ENCODE assay signal across 1 cellular context in genomic region chr17:39668141-39668924, GRCh38.
TF ChIP-seq lines count a peak whose summit lies in the region.

A gene with protein sequence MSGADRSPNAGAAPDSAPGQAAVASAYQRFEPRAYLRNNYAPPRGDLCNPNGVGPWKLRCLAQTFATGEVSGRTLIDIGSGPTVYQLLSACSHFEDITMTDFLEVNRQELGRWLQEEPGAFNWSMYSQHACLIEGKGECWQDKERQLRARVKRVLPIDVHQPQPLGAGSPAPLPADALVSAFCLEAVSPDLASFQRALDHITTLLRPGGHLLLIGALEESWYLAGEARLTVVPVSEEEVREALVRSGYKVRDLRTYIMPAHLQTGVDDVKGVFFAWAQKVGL (plus strand): TSS chr17:39668453. CDS start chr17:39668476, 23 bp downstream.

TF ChIP-seq in K562, 482 proteins besides CTCF, POLR2A, EP300 and RAD21 (continued from another document and continues in another):
- TF ChIP-seq DDX20 (tag; IDR thresholded peaks at IDR 0.05; ENCODE audit: low read depth) (no peak), ZNF212 (CRISPR knock-in tag; IDR thresholded peaks at IDR 0.05) (no peak), ZNF121 (CRISPR knock-in tag; conservative IDR thresholded peaks at IDR 0.05) (no peak), ZNF778 (CRISPR knock-in tag; IDR thresholded peaks at IDR 0.05) (no peak), FOS (IDR thresholded peaks at IDR 0.05; ENCODE audit: extremely low read depth, insufficient read length) (no peak), ZNF707 (CRISPR knock-in tag; conservative IDR thresholded peaks at IDR 0.05) (no peak), IFI16 (CRISPR knock-in tag; IDR thresholded peaks at IDR 0.05) (no peak), SMAD4 (CRISPR knock-in tag; conservative IDR thresholded peaks at IDR 0.05) (peak; percentile 88; the same call in 1 of the 2 replicates), ZC3H11A (IDR thresholded peaks at IDR 0.05; ENCODE audit: low read depth, low read length) (no peak), ATF1 (CRISPR knock-in tag; IDR thresholded peaks at IDR 0.05) (peak; percentile 52), ATF1 (tag; IDR thresholded peaks at IDR 0.05) (peak; percentile 73), MLLT1 (IDR thresholded peaks at IDR 0.05) (peak; percentile 65 to 71; a peak in 3 of 4 replicates), SP2 (IDR thresholded peaks at IDR 0.05; ENCODE audit: extremely low read depth, low read depth, low read length, poor library complexity, severe bottlenecking) (no peak), ZNF133 (CRISPR knock-in tag; IDR thresholded peaks at IDR 0.05) (no peak), ZNF347 (CRISPR knock-in tag; IDR thresholded peaks at IDR 0.05; ENCODE audit: low read depth) (no peak), CGGBP1 (CRISPR knock-in tag; IDR thresholded peaks at IDR 0.05) (no peak), TEAD2 (tag; IDR thresholded peaks at IDR 0.05) (no peak), EP400 (IDR thresholded peaks at IDR 0.05) (no peak), CREB3L1 (IDR thresholded peaks at IDR 0.05; ENCODE audit: borderline replicate concordance, low read depth) (peak; percentile 76), STAT5B (CRISPR knock-in tag; IDR thresholded peaks at IDR 0.05) (no peak), PTTG1 (tag; IDR thresholded peaks at IDR 0.05; ENCODE audit: low read depth) (no peak), CTBP1 (IDR thresholded peaks at IDR 0.05; ENCODE audit: borderline replicate concordance) (peak; percentile 96), MAFG (tag; conservative IDR thresholded peaks at IDR 0.05) (no peak), SPI1 (IDR thresholded peaks at IDR 0.05; ENCODE audit: borderline replicate concordance, low read depth, low read length) (no peak), ESRRA (IDR thresholded peaks at IDR 0.05; ENCODE audit: borderline replicate concordance, low read depth) (0 out of 2 replicates have a peak, but pooled peaks have one; percentile 44), MAZ (CRISPR knock-in tag; conservative IDR thresholded peaks at IDR 0.05 in 1 of 2, IDR thresholded peaks at IDR 0.05 in 1 of 2) (peak; percentile 81 to 85), XRCC5 (IDR thresholded peaks at IDR 0.05; ENCODE audit: low read depth, low read length) (peak; percentile 83), BMI1 (IDR thresholded peaks at IDR 0.05; ENCODE audit: low read length) (no peak), ATF7 (IDR thresholded peaks at IDR 0.05) (peak; percentile 73), STAT6 (CRISPR knock-in tag; IDR thresholded peaks at IDR 0.05) (0 out of 2 replicates have a peak, but pooled peaks have one; percentile 65), EWSR1 (IDR thresholded peaks at IDR 0.05; ENCODE audit: borderline replicate concordance, low read depth, partially characterized antibody) (no peak), CLOCK (CRISPR knock-in tag; IDR thresholded peaks at IDR 0.05; ENCODE audit: borderline replicate concordance) (no peak), DACH1 (IDR thresholded peaks at IDR 0.05; ENCODE audit: partially characterized antibody) (no peak), ZNF184 (CRISPR knock-in tag; IDR thresholded peaks at IDR 0.05) (no peak), JUNB (CRISPR knock-in tag; conservative IDR thresholded peaks at IDR 0.05) (no peak), SMARCB1 (IDR thresholded peaks at IDR 0.05; ENCODE audit: insufficient read length, low read depth) (no peak), MTA3 (IDR thresholded peaks at IDR 0.05; ENCODE audit: borderline replicate concordance) (peak; percentile 82; the same call in 1 of the 2 replicates), ZNF239 (CRISPR knock-in tag; IDR thresholded peaks at IDR 0.05) (no peak)
- TF ChIP-seq, protein P1, sequence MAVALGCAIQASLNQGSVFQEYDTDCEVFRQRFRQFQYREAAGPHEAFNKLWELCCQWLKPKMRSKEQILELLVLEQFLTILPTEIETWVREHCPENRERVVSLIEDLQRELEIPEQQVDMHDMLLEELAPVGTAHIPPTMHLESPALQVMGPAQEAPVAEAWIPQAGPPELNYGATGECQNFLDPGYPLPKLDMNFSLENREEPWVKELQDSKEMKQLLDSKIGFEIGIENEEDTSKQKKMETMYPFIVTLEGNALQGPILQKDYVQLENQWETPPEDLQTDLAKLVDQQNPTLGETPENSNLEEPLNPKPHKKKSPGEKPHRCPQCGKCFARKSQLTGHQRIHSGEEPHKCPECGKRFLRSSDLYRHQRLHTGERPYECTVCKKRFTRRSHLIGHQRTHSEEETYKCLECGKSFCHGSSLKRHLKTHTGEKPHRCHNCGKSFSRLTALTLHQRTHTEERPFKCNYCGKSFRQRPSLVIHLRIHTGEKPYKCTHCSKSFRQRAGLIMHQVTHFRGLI (CRISPR knock-in tag; IDR thresholded peaks at IDR 0.05), result 0 out of 2 replicates have a peak, but pooled peaks have one; percentile 4
- TF ChIP-seq, protein P2, sequence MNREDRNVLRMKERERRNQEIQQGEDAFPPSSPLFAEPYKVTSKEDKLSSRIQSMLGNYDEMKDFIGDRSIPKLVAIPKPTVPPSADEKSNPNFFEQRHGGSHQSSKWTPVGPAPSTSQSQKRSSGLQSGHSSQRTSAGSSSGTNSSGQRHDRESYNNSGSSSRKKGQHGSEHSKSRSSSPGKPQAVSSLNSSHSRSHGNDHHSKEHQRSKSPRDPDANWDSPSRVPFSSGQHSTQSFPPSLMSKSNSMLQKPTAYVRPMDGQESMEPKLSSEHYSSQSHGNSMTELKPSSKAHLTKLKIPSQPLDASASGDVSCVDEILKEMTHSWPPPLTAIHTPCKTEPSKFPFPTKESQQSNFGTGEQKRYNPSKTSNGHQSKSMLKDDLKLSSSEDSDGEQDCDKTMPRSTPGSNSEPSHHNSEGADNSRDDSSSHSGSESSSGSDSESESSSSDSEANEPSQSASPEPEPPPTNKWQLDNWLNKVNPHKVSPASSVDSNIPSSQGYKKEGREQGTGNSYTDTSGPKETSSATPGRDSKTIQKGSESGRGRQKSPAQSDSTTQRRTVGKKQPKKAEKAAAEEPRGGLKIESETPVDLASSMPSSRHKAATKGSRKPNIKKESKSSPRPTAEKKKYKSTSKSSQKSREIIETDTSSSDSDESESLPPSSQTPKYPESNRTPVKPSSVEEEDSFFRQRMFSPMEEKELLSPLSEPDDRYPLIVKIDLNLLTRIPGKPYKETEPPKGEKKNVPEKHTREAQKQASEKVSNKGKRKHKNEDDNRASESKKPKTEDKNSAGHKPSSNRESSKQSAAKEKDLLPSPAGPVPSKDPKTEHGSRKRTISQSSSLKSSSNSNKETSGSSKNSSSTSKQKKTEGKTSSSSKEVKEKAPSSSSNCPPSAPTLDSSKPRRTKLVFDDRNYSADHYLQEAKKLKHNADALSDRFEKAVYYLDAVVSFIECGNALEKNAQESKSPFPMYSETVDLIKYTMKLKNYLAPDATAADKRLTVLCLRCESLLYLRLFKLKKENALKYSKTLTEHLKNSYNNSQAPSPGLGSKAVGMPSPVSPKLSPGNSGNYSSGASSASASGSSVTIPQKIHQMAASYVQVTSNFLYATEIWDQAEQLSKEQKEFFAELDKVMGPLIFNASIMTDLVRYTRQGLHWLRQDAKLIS (CRISPR knock-in tag; IDR thresholded peaks at IDR 0.05), result peak; percentile 38; the same call in 1 of the 2 replicates
- TF ChIP-seq, protein P3, sequence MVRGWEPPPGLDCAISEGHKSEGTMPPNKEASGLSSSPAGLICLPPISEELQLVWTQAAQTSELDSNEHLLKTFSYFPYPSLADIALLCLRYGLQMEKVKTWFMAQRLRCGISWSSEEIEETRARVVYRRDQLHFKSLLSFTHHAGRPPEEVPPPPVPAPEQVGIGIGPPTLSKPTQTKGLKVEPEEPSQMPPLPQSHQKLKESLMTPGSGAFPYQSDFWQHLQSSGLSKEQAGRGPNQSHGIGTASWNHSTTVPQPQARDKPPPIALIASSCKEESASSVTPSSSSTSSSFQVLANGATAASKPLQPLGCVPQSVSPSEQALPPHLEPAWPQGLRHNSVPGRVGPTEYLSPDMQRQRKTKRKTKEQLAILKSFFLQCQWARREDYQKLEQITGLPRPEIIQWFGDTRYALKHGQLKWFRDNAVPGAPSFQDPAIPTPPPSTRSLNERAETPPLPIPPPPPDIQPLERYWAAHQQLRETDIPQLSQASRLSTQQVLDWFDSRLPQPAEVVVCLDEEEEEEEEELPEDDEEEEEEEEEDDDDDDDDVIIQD (CRISPR knock-in tag; IDR thresholded peaks at IDR 0.05), result no peak
- TF ChIP-seq, protein P4, sequence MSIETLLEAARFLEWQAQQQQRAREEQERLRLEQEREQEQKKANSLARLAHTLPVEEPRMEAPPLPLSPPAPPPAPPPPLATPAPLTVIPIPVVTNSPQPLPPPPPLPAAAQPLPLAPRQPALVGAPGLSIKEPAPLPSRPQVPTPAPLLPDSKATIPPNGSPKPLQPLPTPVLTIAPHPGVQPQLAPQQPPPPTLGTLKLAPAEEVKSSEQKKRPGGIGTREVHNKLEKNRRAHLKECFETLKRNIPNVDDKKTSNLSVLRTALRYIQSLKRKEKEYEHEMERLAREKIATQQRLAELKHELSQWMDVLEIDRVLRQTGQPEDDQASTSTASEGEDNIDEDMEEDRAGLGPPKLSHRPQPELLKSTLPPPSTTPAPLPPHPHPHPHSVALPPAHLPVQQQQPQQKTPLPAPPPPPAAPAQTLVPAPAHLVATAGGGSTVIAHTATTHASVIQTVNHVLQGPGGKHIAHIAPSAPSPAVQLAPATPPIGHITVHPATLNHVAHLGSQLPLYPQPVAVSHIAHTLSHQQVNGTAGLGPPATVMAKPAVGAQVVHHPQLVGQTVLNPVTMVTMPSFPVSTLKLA (conservative IDR thresholded peaks at IDR 0.05), result peak in 1 of 2 experiments; percentile 84; a peak in 2 of 4 replicates
